Comparison of ENCODE assay signal across 1 cellular context in genomic region chrX:51361251-51361650, GRCh38.
A peak's percentile ranks its signal among the peaks of the same experiment; 100 is the strongest.
TF ChIP-seq lines count a peak whose summit lies in the region.

No MANE protein-coding gene starts in this region.

TF ChIP-seq in H1, 55 proteins besides CTCF, POLR2A, EP300 and RAD21 (continued from another document):
- peak; percentile 38 for TF ChIP-seq ASH2L (IDR thresholded peaks at IDR 0.05; ENCODE audit: low read length)
TF ChIP-seq in H1: peak in this region for 1.
